22 cellular contexts compared by ENCODE assay signal in the genomic region with DNA sequence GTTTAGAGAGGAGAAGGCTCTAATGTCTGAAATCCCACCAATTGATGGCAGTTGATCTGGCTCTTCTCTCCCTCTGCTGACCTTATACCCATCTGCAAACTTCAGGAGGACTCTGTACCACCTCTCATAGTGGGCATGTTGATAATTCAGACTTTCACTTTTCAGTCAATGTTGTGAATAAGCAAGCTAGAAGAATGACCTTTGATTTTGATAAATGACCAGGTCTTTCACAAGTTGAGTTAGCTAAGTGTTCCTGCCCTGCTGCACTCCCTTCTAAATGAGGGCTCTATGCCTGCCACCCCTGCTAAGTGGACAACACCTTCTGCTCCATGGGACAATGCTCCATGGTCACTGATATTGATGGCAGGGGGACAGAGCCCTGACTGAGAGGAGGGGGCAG.
DNase-seq lines count a peak whose midpoint lies in the region; ATAC-seq, FAIRE-seq and TF ChIP-seq lines count a peak whose summit lies in the region.
"Had no signal": no experiment of that assay in that cellular context is flagged by ENCODE, and none has a peak within 500 bp of the region (broad histone marks: within the 10 kb centered on the region; RNA-seq: fewer than 3 reads in every experiment).

No MANE protein-coding gene starts in this region.

- no peak overlapping the region for H3K23ac ChIP-seq in mesenchymal stem cell (ENCODE audit: low read length in 2 of 2)

- POLR2A ChIA-PET in WTC11 (lab: Charles Lee): interaction anchor here (0.6 kb wide), 1 partner anchor 19 kb away, joined by 3 read pairs; no protein-coding TSS in a partner anchor

- H3K79me1 ChIP-seq in mesenchymal stem cell (replicated peaks; ENCODE audit: low read length, poor library complexity, severe bottlenecking): no peaks in the 10 kb centered on the region

- no peak overlapping the region for H3K4me2 ChIP-seq in mesenchymal stem cell (ENCODE audit: low read length, poor library complexity, severe bottlenecking)
- H3K4me2 ChIP-seq: SK-N-SH had no signal

- H2AFZ ChIP-seq in mesenchymal stem cell (ENCODE audit: low read depth, low read length): no peak overlapping the region
- H2AFZ ChIP-seq: GM23248 had no signal

- H3K27me3 ChIP-seq in small intestine (ENCODE audit: control insufficient read depth in 2 of 2, insufficient read depth in 2 of 2, low read length in 2 of 2) (no peaks in the 10 kb centered on the region), mesenchymal stem cell (ENCODE audit: control insufficient read depth in 1 of 2, insufficient read depth in 1 of 2, low read length in 2 of 2) (no peaks in the 10 kb centered on the region)
- H3K27me3 ChIP-seq: Peyer's patch had no signal

- H3K9ac ChIP-seq in mesenchymal stem cell (ENCODE audit: low read length): no peak overlapping the region
- H3K9ac ChIP-seq: GM23248, SK-N-SH had no signal

- H2BK12ac ChIP-seq in mesenchymal stem cell (ENCODE audit: low read length in 2 of 2): no peak overlapping the region

- intact Hi-C loops in posterior vena cava (cut with DNase I): no loop called here

- no peak overlapping the region for H2BK15ac ChIP-seq in mesenchymal stem cell (ENCODE audit: low read depth, poor library complexity, severe bottlenecking)

- H3K4me3 Mint-ChIP-seq in WTC11: no peak overlapping the region
- H3K4me3 Mint-ChIP-seq: HFFc6 had no signal

- CTCF ChIA-PET in WTC11 (lab: Charles Lee): no interaction called here

- no peak overlapping the region for H2BK5ac ChIP-seq in mesenchymal stem cell (ENCODE audit: low read depth, low read length, poor library complexity, severe bottlenecking)

- H4K91ac ChIP-seq in mesenchymal stem cell (ENCODE audit: low read length): no peak overlapping the region

- peaks cover 32% of the 10 kb centered on the region for H3K4me1 Mint-ChIP-seq in WTC11
- H3K4me1 Mint-ChIP-seq: CD4-positive, CD25-positive, alpha-beta regulatory T cell had no signal

- H3K9me3 Mint-ChIP-seq in WTC11: peaks cover 3% of the 10 kb centered on the region; the same call in 1 of the 2 replicates
- H3K9me3 Mint-ChIP-seq: HFFc6 had no signal

- H3K9me3 ChIP-seq in small intestine (ENCODE audit: control insufficient read depth, low read depth) (no peaks in the 10 kb centered on the region), mesenchymal stem cell (ENCODE audit: control insufficient read depth, low read length) (no peaks in the 10 kb centered on the region)
- H3K9me3 ChIP-seq: HAP-1, Peyer's patch, SK-N-SH had no signal

- no peak overlapping the region for H2AK5ac ChIP-seq in mesenchymal stem cell (ENCODE audit: low read length, severe bottlenecking)

- H3K27ac ChIP-seq in small intestine (ENCODE audit: low read depth in 1 of 2, low read length in 1 of 2) (no peak overlapping the region), mesenchymal stem cell (ENCODE audit: low read length, poor library complexity, severe bottlenecking) (no peak overlapping the region)
- H3K27ac ChIP-seq: GM23248, Peyer's patch had no signal

- FAIRE-seq in small intestine (lab: Jason Lieb, UNC): no peak
- FAIRE-seq in GM12892 (lab: Jason Lieb, UNC): no peak

- H3K14ac ChIP-seq in mesenchymal stem cell (ENCODE audit: low read length in 2 of 2): no peak overlapping the region

- H2BK120ac ChIP-seq in mesenchymal stem cell (ENCODE audit: low read depth, low read length): no peak overlapping the region

- ATAC-seq in WTC11 (no peak), left lobe of liver (peak; percentile 83), GM18861 (IDR thresholded peaks at IDR 0.05; ENCODE audit: unreplicated experiment) (no peak)

- peaks cover 3% of the 10 kb centered on the region; the same call in 1 of the 2 replicates for H3K27me3 Mint-ChIP-seq in WTC11 (ENCODE audit: low read depth)

- no peak for TF ChIP-seq CTCF in WTC11 (IDR thresholded peaks at IDR 0.05)

- H3K4ac ChIP-seq in mesenchymal stem cell (ENCODE audit: low read depth in 1 of 2, low read length in 2 of 2): no peak overlapping the region

- H3K27ac Mint-ChIP-seq in WTC11: 0 out of 2 replicates have a peak overlapping the region, but pooled peaks have one; percentile 19
- H3K27ac Mint-ChIP-seq: HFFc6 had no signal

- no peak overlapping the region for H3K4me3 ChIP-seq in small intestine (ENCODE audit: low read depth in 1 of 2, low read length in 2 of 2)
- H3K4me3 ChIP-seq in mesenchymal stem cell (ENCODE audit: insufficient read depth in 1 of 2, low read depth in 1 of 2, low read length in 2 of 2): no peak overlapping the region
- H3K4me3 ChIP-seq: GM23248, HAP-1, Peyer's patch had no signal

- H3K36me3 Mint-ChIP-seq in WTC11: peaks cover 2% of the 10 kb centered on the region; the same call in 1 of the 2 replicates
- H3K36me3 Mint-ChIP-seq: CD4-positive, CD25-positive, alpha-beta regulatory T cell had no signal

- TF ChIP-seq POLR2A in GM12892 (IDR thresholded peaks at IDR 0.05; ENCODE audit: low read depth, low read length): no peak

- H3K18ac ChIP-seq in mesenchymal stem cell (ENCODE audit: low read depth in 1 of 2, low read length in 2 of 2): no peak overlapping the region

- no peak overlapping the region for H4K8ac ChIP-seq in mesenchymal stem cell (ENCODE audit: low read length)

- peaks cover 2 to 4% of the 10 kb centered on the region in 2 donors for H3K4me1 ChIP-seq in small intestine (ENCODE audit: control insufficient read depth in 2 of 2, insufficient read depth in 1 of 2, low read depth in 1 of 2, low read length in 1 of 2)
- H3K4me1 ChIP-seq in mesenchymal stem cell (ENCODE audit: control insufficient read depth, insufficient read depth, low read depth, low read length): peaks cover 7% of the 10 kb centered on the region
- H3K4me1 ChIP-seq: HAP-1, Peyer's patch had no signal

- no peaks in the 10 kb centered on the region for H3K36me3 ChIP-seq in small intestine (ENCODE audit: control insufficient read depth in 2 of 2, insufficient read depth in 2 of 2, low read length in 2 of 2)
- H3K36me3 ChIP-seq in mesenchymal stem cell (ENCODE audit: control insufficient read depth in 1 of 2, insufficient read depth in 2 of 2, low read depth in 1 of 2, low read length in 2 of 2): no peaks in the 10 kb centered on the region
- H3K36me3 ChIP-seq: HAP-1, Peyer's patch had no signal

- DNase-seq in HT-29 (ENCODE audit: low spot score) (peak; percentile 33), WTC11 (ENCODE audit: low spot score) (no peak), left lobe of liver (ENCODE audit: low spot score) (peak; percentile 49), small intestine (peak; percentile 74), mesenchymal stem cell (no peak), posterior vena cava (ENCODE audit: low spot score) (no peak), GM12892 (ENCODE audit: insufficient read length) (no peak)
- DNase-seq: CD4-positive, CD25-positive, alpha-beta regulatory T cell; DMS53; GM23248; HFFc6; NCI-H1048; NCI-H1417 treated with DMSO at 0.1 percent for 48 hours; NCI-H1694 treated with DMSO at 0.1 percent for 48 hours; NCI-H2081; NCI-H2227 treated with DMSO at 0.1 percent for 48 hours; NCI-H526 treated with DMSO at 0.1 percent for 48 hours; Peyer's patch; SIG-M5; SK-N-SH had no signal

TF ChIP-seq in WTC11, 78 proteins besides CTCF, POLR2A, EP300 and RAD21:
- TF ChIP-seq, protein P1, sequence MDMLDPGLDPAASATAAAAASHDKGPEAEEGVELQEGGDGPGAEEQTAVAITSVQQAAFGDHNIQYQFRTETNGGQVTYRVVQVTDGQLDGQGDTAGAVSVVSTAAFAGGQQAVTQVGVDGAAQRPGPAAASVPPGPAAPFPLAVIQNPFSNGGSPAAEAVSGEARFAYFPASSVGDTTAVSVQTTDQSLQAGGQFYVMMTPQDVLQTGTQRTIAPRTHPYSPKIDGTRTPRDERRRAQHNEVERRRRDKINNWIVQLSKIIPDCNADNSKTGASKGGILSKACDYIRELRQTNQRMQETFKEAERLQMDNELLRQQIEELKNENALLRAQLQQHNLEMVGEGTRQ (CRISPR knock-in tag; IDR thresholded peaks at IDR 0.05): no peak
- TF ChIP-seq, protein P2, sequence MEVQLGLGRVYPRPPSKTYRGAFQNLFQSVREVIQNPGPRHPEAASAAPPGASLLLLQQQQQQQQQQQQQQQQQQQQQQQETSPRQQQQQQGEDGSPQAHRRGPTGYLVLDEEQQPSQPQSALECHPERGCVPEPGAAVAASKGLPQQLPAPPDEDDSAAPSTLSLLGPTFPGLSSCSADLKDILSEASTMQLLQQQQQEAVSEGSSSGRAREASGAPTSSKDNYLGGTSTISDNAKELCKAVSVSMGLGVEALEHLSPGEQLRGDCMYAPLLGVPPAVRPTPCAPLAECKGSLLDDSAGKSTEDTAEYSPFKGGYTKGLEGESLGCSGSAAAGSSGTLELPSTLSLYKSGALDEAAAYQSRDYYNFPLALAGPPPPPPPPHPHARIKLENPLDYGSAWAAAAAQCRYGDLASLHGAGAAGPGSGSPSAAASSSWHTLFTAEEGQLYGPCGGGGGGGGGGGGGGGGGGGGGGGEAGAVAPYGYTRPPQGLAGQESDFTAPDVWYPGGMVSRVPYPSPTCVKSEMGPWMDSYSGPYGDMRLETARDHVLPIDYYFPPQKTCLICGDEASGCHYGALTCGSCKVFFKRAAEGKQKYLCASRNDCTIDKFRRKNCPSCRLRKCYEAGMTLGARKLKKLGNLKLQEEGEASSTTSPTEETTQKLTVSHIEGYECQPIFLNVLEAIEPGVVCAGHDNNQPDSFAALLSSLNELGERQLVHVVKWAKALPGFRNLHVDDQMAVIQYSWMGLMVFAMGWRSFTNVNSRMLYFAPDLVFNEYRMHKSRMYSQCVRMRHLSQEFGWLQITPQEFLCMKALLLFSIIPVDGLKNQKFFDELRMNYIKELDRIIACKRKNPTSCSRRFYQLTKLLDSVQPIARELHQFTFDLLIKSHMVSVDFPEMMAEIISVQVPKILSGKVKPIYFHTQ (CRISPR knock-in tag; IDR thresholded peaks at IDR 0.05): no peak
- TF ChIP-seq CREB1 (CRISPR knock-in tag; IDR thresholded peaks at IDR 0.05): no peak
- TF ChIP-seq ZNF671 (CRISPR knock-in tag; IDR thresholded peaks at IDR 0.05): no peak
- TF ChIP-seq ESRRA (CRISPR knock-in tag; IDR thresholded peaks at IDR 0.05; ENCODE audit: borderline replicate concordance): no peak
- TF ChIP-seq ZNF219 (CRISPR knock-in tag; IDR thresholded peaks at IDR 0.05; ENCODE audit: borderline replicate concordance): no peak
- no peak for TF ChIP-seq FOXP1 (CRISPR knock-in tag; IDR thresholded peaks at IDR 0.05; ENCODE audit: borderline replicate concordance)
- no peak for TF ChIP-seq GABPB1 (CRISPR knock-in tag; IDR thresholded peaks at IDR 0.05)
- TF ChIP-seq, protein P3, sequence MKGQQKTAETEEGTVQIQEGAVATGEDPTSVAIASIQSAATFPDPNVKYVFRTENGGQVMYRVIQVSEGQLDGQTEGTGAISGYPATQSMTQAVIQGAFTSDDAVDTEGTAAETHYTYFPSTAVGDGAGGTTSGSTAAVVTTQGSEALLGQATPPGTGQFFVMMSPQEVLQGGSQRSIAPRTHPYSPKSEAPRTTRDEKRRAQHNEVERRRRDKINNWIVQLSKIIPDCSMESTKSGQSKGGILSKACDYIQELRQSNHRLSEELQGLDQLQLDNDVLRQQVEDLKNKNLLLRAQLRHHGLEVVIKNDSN (CRISPR knock-in tag; IDR thresholded peaks at IDR 0.05): no peak
- no peak for TF ChIP-seq HMGA2 (CRISPR knock-in tag; IDR thresholded peaks at IDR 0.05)

Comparison
In these comparisons a context has a peak if more than half of its experiments do, and no peak if none do; other contexts are left out.
1. DNase-seq: peak in HT-29 (single experiment), left lobe of liver (single experiment) and small intestine (single experiment); none in WTC11 (single experiment), mesenchymal stem cell (single experiment), posterior vena cava (single experiment) and GM12892 (single experiment).